17 cellular contexts compared by ENCODE assay signal in the genomic region with DNA sequence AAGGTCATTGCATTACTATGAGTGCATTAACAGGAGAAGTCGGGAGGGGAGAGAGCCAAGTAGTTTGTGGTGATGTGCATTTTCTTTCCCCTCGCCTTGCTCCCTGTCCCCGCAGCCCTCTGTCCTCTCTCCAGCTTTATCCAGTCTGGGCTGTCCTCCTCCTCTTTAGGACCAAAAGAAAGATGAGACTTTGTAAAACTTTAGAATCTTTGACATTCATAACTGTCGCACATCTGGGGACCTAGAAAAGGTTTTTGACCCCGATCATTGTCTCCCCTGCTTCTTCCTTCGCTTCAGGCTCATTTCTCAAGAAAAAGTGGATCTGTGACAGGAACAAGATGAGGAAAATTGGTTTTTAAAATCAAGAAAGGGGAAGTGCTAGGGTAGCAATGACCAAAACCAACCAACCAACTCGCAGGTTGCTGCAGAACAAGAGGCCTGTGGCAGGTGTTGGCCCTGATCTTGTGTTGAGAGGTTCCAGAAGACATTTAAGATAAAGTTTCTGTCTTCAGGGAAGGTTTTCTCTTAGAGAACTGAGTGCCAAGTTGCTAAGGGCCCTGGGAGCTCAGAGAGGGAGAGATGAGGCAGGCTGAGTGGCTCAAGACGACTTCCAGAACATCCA. TPM values are rescaled to one million over a fixed set of nuclear protein-coding genes. Genes with fewer than 3 reads are reported as not detected.
DNase-seq lines count a peak whose midpoint lies in the region; ATAC-seq and TF ChIP-seq lines count a peak whose summit lies in the region.
"Had no signal": no experiment of that assay in that cellular context is flagged by ENCODE, and none has a peak within 500 bp of the region (broad histone marks: within the 10 kb centered on the region; RNA-seq: fewer than 3 reads in every experiment).

No MANE protein-coding gene starts in this region.

- H3K4me3 Mint-ChIP-seq in activated CD8-positive, alpha-beta T cell treated with anti-CD3 and anti-CD28 coated beads, Interleukin-2, amount 10 ng/mL, durations not matched to agents 7 days and 5 days, result no peak overlapping the region
- H3K4me3 Mint-ChIP-seq in activated CD8-positive, alpha-beta T cell treated with anti-CD3 and anti-CD28 coated beads for 36 hours, result no peak overlapping the region

- peaks cover 4 to 6% of the 10 kb centered on the region in 2 donors for H3K4me1 ChIP-seq in muscle layer of duodenum (ENCODE audit: control insufficient read depth in 1 of 2, insufficient read depth in 2 of 2, low read length in 2 of 2)
- H3K4me1 ChIP-seq: HAP-1 had no signal

- intact Hi-C loops in activated CD8-positive, alpha-beta T cell treated with anti-CD3 and anti-CD28 coated beads for 36 hours (cut with micrococcal nuclease), result no loop called here

- TF ChIP-seq CTCF in activated CD8-positive, alpha-beta T cell treated with anti-CD3 and anti-CD28 coated beads for 36 hours (IDR thresholded peaks at IDR 0.05), result no peak

- peak overlapping the region; percentile 0 for H3K27ac Mint-ChIP-seq in activated CD8-positive, alpha-beta T cell treated with anti-CD3 and anti-CD28 coated beads, Interleukin-2, amount 10 ng/mL, durations not matched to agents 7 days and 5 days
- H3K27ac Mint-ChIP-seq in activated CD8-positive, alpha-beta T cell treated with anti-CD3 and anti-CD28 coated beads for 36 hours, result no peak overlapping the region

- H3K36me3 ChIP-seq in muscle layer of duodenum (ENCODE audit: control insufficient read depth in 1 of 2, insufficient read depth in 2 of 2, low read length in 2 of 2), result no peaks in the 10 kb centered on the region
- H3K36me3 ChIP-seq: HAP-1 had no signal

- CTCF ChIA-PET in activated CD8-positive, alpha-beta T cell treated with anti-CD3 and anti-CD28 coated beads, Interleukin-2, amount 10 ng/mL, durations not matched to agents 7 days and 5 days (lab: Charles Lee), result interaction anchor here (1.0 kb wide), 1 partner anchor 8 kb away, joined by 4 read pairs; no protein-coding TSS in a partner anchor
- CTCF ChIA-PET in activated CD8-positive, alpha-beta T cell treated with anti-CD3 and anti-CD28 coated beads for 36 hours (lab: Charles Lee), result interaction anchor here (1.8 to 2.1 kb wide), 2 partner anchors 8 to 24 kb away, joined by 8 to 9 read pairs; no protein-coding TSS in a partner anchor

- no peaks in the 10 kb centered on the region for H3K9me3 ChIP-seq in muscle layer of duodenum (ENCODE audit: control insufficient read depth in 1 of 2, low read length in 2 of 2)
- H3K9me3 ChIP-seq: HAP-1 had no signal

- H3K27ac ChIP-seq in muscle layer of duodenum (ENCODE audit: low read length) (peak overlapping the region; percentile 3), substantia nigra (ENCODE audit: low read depth, low read length, poor library complexity, severe bottlenecking) (peak overlapping the region; percentile 3)

- H3K9me3 Mint-ChIP-seq in activated CD8-positive, alpha-beta T cell treated with anti-CD3 and anti-CD28 coated beads, Interleukin-2, amount 10 ng/mL, durations not matched to agents 7 days and 5 days (ENCODE audit: insufficient read depth), result no peaks in the 10 kb centered on the region
- no peaks in the 10 kb centered on the region for H3K9me3 Mint-ChIP-seq in activated CD8-positive, alpha-beta T cell treated with anti-CD3 and anti-CD28 coated beads for 36 hours
- H3K9me3 Mint-ChIP-seq: brain had no signal

- no peaks in the 10 kb centered on the region for H3K27me3 ChIP-seq in muscle layer of duodenum (ENCODE audit: low read depth, low read length)

- H3K36me3 Mint-ChIP-seq in activated CD8-positive, alpha-beta T cell treated with anti-CD3 and anti-CD28 coated beads, Interleukin-2, amount 10 ng/mL, durations not matched to agents 7 days and 5 days (ENCODE audit: low read depth), result peaks cover 64% of the 10 kb centered on the region
- peaks cover 68% of the 10 kb centered on the region for H3K36me3 Mint-ChIP-seq in activated CD8-positive, alpha-beta T cell treated with anti-CD3 and anti-CD28 coated beads for 36 hours (ENCODE audit: low read depth)
- H3K36me3 Mint-ChIP-seq: brain had no signal

- no peak for ATAC-seq in activated CD8-positive, alpha-beta T cell treated with anti-CD3 and anti-CD28 coated beads, Interleukin-2, amount 10 ng/mL, durations not matched to agents 7 days and 5 days
- no peak for ATAC-seq in activated CD8-positive, alpha-beta T cell treated with anti-CD3 and anti-CD28 coated beads for 36 hours
- ATAC-seq in HG03097 (IDR thresholded peaks at IDR 0.05; ENCODE audit: low FRiP score, unreplicated experiment), result no peak

- DNase-seq in activated CD8-positive, alpha-beta T cell treated with anti-CD3 and anti-CD28 coated beads, Interleukin-2, amount 10 ng/mL, durations not matched to agents 7 days and 5 days, result no peak
- no peak for DNase-seq in activated CD8-positive, alpha-beta T cell treated with anti-CD3 and anti-CD28 coated beads for 36 hours
- peak; percentile 35 for DNase-seq in activated CD8-positive, alpha-beta memory T cell treated with anti-CD3 and anti-CD28 coated beads, Interleukin-2, amount 50 U/mL, for 48 hours
- DNase-seq in substantia nigra (lab: John Stamatoyannopoulos, UW), result no peak
- DNase-seq in NCI-H187 treated with DMSO at 0.1 percent for 48 hours (lab: John Stamatoyannopoulos, UW), result no peak
- DNase-seq in anterior cingulate cortex (lab: John Stamatoyannopoulos, UW), result no peak
- DNase-seq: activated CD4-positive, alpha-beta T cell treated with anti-CD3 and anti-CD28 coated beads, Interleukin-2, amount 50 U/mL, for 48 hours; Calu3; effector CD8-positive, alpha-beta T cell; NCI-H1694; NCI-H748 treated with DMSO at 0.1 percent for 48 hours; SHP77; T-helper 9 cell had no signal

- H3K4me1 Mint-ChIP-seq in activated CD8-positive, alpha-beta T cell treated with anti-CD3 and anti-CD28 coated beads, Interleukin-2, amount 10 ng/mL, durations not matched to agents 7 days and 5 days (ENCODE audit: low read depth), result peaks cover 22% of the 10 kb centered on the region
- peaks cover 19% of the 10 kb centered on the region for H3K4me1 Mint-ChIP-seq in activated CD8-positive, alpha-beta T cell treated with anti-CD3 and anti-CD28 coated beads for 36 hours (ENCODE audit: low read depth)

- H3K4me3 ChIP-seq in muscle layer of duodenum (ENCODE audit: low read depth in 1 of 2, low read length in 2 of 2), result no peak overlapping the region
- H3K4me3 ChIP-seq: HAP-1 had no signal

- no peaks in the 10 kb centered on the region for H3K27me3 Mint-ChIP-seq in activated CD8-positive, alpha-beta T cell treated with anti-CD3 and anti-CD28 coated beads, Interleukin-2, amount 10 ng/mL, durations not matched to agents 7 days and 5 days (ENCODE audit: low read depth)
- H3K27me3 Mint-ChIP-seq in activated CD8-positive, alpha-beta T cell treated with anti-CD3 and anti-CD28 coated beads for 36 hours, result no peaks in the 10 kb centered on the region

- POLR2A ChIA-PET in activated CD8-positive, alpha-beta T cell treated with anti-CD3 and anti-CD28 coated beads, Interleukin-2, amount 10 ng/mL, durations not matched to agents 7 days and 5 days (lab: Charles Lee), result no interaction called here
- POLR2A ChIA-PET in activated CD8-positive, alpha-beta T cell treated with anti-CD3 and anti-CD28 coated beads for 36 hours (lab: Charles Lee), result interaction anchor here (0.7 to 0.9 kb wide), 4 partner anchors 10 to 266 kb away, joined by 3 to 4 read pairs (median 4); no protein-coding TSS in a partner anchor

RNA-seq across cellular contexts. Expression of gene SYTL3, which starts 17.6 kb away (rescaled TPM):
- 10 to 100 TPM; 43.5 to 48.3 TPM for total RNA-seq in activated CD8-positive, alpha-beta T cell treated with anti-CD3 and anti-CD28 coated beads, Interleukin-2, amount 10 ng/mL, durations not matched to agents 7 days and 5 days
- total RNA-seq in activated CD8-positive, alpha-beta T cell treated with anti-CD3 and anti-CD28 coated beads for 36 hours, result 100 to 1,000 TPM; 151 to 163 TPM

RNA-seq across cellular contexts. Expression of gene DYNLT1, which starts 22.9 kb away (rescaled TPM):
- 10 to 100 TPM; 79.0 to 86.4 TPM for total RNA-seq in activated CD8-positive, alpha-beta T cell treated with anti-CD3 and anti-CD28 coated beads, Interleukin-2, amount 10 ng/mL, durations not matched to agents 7 days and 5 days
- total RNA-seq in activated CD8-positive, alpha-beta T cell treated with anti-CD3 and anti-CD28 coated beads for 36 hours, result 10 to 100 TPM; 94.3 to 98.3 TPM
